In genomic region chr20:32582659-32583580, GRCh38 we compare ENCODE assay signal across 1 cellular context.
A peak's percentile ranks its signal among the peaks of the same experiment; 100 is the strongest.
TF ChIP-seq lines count a peak whose summit lies in the region.

No MANE protein-coding gene starts in this region.

TF ChIP-seq in HepG2, 621 proteins besides CTCF, POLR2A, EP300 and RAD21 (continued from another document and continues in another):
- no peak for TF ChIP-seq FOXA1 (IDR thresholded peaks at IDR 0.05)
- TF ChIP-seq FOXA1 (CRISPR knock-in tag; IDR thresholded peaks at IDR 0.05): no peak
- TF ChIP-seq, protein P1, sequence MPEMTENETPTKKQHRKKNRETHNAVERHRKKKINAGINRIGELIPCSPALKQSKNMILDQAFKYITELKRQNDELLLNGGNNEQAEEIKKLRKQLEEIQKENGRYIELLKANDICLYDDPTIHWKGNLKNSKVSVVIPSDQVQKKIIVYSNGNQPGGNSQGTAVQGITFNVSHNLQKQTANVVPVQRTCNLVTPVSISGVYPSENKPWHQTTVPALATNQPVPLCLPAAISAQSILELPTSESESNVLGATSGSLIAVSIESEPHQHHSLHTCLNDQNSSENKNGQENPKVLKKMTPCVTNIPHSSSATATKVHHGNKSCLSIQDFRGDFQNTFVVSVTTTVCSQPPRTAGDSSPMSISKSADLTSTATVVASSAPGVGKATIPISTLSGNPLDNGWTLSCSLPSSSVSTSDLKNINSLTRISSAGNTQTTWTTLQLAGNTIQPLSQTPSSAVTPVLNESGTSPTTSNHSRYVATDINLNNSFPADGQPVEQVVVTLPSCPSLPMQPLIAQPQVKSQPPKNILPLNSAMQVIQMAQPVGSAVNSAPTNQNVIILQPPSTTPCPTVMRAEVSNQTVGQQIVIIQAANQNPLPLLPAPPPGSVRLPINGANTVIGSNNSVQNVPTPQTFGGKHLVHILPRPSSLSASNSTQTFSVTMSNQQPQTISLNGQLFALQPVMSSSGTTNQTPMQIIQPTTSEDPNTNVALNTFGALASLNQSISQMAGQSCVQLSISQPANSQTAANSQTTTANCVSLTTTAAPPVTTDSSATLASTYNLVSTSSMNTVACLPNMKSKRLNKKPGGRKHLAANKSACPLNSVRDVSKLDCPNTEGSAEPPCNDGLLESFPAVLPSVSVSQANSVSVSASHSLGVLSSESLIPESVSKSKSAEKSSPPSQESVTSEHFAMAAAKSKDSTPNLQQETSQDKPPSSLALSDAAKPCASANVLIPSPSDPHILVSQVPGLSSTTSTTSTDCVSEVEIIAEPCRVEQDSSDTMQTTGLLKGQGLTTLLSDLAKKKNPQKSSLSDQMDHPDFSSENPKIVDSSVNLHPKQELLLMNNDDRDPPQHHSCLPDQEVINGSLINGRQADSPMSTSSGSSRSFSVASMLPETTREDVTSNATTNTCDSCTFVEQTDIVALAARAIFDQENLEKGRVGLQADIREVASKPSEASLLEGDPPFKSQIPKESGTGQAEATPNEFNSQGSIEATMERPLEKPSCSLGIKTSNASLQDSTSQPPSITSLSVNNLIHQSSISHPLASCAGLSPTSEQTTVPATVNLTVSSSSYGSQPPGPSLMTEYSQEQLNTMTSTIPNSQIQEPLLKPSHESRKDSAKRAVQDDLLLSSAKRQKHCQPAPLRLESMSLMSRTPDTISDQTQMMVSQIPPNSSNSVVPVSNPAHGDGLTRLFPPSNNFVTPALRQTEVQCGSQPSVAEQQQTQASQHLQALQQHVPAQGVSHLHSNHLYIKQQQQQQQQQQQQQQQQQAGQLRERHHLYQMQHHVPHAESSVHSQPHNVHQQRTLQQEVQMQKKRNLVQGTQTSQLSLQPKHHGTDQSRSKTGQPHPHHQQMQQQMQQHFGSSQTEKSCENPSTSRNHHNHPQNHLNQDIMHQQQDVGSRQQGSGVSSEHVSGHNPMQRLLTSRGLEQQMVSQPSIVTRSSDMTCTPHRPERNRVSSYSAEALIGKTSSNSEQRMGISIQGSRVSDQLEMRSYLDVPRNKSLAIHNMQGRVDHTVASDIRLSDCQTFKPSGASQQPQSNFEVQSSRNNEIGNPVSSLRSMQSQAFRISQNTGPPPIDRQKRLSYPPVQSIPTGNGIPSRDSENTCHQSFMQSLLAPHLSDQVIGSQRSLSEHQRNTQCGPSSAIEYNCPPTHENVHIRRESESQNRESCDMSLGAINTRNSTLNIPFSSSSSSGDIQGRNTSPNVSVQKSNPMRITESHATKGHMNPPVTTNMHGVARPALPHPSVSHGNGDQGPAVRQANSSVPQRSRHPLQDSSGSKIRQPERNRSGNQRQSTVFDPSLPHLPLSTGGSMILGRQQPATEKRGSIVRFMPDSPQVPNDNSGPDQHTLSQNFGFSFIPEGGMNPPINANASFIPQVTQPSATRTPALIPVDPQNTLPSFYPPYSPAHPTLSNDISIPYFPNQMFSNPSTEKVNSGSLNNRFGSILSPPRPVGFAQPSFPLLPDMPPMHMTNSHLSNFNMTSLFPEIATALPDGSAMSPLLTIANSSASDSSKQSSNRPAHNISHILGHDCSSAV (CRISPR knock-in tag; IDR thresholded peaks at IDR 0.05; ENCODE audit: borderline replicate concordance): no peak; the same call in 1 of the 2 replicates
- no peak for TF ChIP-seq FOSL1 (CRISPR knock-in tag; IDR thresholded peaks at IDR 0.05; ENCODE audit: borderline replicate concordance)
- no peak; the same call in 1 of the 2 replicates for TF ChIP-seq TSC22D2 (CRISPR knock-in tag; IDR thresholded peaks at IDR 0.05; ENCODE audit: borderline replicate concordance)
- TF ChIP-seq ZNF30 (CRISPR knock-in tag; IDR thresholded peaks at IDR 0.05): 0 out of 2 replicates have a peak, but pooled peaks have one; percentile 86
- TF ChIP-seq, protein P2, sequence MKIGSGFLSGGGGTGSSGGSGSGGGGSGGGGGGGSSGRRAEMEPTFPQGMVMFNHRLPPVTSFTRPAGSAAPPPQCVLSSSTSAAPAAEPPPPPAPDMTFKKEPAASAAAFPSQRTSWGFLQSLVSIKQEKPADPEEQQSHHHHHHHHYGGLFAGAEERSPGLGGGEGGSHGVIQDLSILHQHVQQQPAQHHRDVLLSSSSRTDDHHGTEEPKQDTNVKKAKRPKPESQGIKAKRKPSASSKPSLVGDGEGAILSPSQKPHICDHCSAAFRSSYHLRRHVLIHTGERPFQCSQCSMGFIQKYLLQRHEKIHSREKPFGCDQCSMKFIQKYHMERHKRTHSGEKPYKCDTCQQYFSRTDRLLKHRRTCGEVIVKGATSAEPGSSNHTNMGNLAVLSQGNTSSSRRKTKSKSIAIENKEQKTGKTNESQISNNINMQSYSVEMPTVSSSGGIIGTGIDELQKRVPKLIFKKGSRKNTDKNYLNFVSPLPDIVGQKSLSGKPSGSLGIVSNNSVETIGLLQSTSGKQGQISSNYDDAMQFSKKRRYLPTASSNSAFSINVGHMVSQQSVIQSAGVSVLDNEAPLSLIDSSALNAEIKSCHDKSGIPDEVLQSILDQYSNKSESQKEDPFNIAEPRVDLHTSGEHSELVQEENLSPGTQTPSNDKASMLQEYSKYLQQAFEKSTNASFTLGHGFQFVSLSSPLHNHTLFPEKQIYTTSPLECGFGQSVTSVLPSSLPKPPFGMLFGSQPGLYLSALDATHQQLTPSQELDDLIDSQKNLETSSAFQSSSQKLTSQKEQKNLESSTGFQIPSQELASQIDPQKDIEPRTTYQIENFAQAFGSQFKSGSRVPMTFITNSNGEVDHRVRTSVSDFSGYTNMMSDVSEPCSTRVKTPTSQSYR (CRISPR knock-in tag; IDR thresholded peaks at IDR 0.05; ENCODE audit: borderline replicate concordance): peak; percentile 86
- TF ChIP-seq ZUFSP (CRISPR knock-in tag; IDR thresholded peaks at IDR 0.05; ENCODE audit: borderline replicate concordance): no peak
- TF ChIP-seq YEATS2 (CRISPR knock-in tag; IDR thresholded peaks at IDR 0.05; ENCODE audit: borderline replicate concordance): no peak
- peak; percentile 74 for TF ChIP-seq YEATS4 (CRISPR knock-in tag; IDR thresholded peaks at IDR 0.05; ENCODE audit: borderline replicate concordance)
- TF ChIP-seq MLX (CRISPR knock-in tag; IDR thresholded peaks at IDR 0.05): no peak
- peak; percentile 16; the same call in 1 of the 2 replicates for TF ChIP-seq POLR2AphosphoS5 (IDR thresholded peaks at IDR 0.05; ENCODE audit: low read depth, low read length)
- TF ChIP-seq, protein P3, sequence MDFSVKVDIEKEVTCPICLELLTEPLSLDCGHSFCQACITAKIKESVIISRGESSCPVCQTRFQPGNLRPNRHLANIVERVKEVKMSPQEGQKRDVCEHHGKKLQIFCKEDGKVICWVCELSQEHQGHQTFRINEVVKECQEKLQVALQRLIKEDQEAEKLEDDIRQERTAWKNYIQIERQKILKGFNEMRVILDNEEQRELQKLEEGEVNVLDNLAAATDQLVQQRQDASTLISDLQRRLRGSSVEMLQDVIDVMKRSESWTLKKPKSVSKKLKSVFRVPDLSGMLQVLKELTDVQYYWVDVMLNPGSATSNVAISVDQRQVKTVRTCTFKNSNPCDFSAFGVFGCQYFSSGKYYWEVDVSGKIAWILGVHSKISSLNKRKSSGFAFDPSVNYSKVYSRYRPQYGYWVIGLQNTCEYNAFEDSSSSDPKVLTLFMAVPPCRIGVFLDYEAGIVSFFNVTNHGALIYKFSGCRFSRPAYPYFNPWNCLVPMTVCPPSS (IDR thresholded peaks at IDR 0.05): no peak
- peak; percentile 27; the same call in 1 of the 2 replicates for TF ChIP-seq ZNF446 (CRISPR knock-in tag; IDR thresholded peaks at IDR 0.05)
- TF ChIP-seq ZC3H13 (CRISPR knock-in tag; IDR thresholded peaks at IDR 0.05): peak; percentile 64; the same call in 1 of the 2 replicates
- TF ChIP-seq ZNF235 (CRISPR knock-in tag; IDR thresholded peaks at IDR 0.05; ENCODE audit: borderline replicate concordance): no peak
- TF ChIP-seq ZBTB7A (CRISPR knock-in tag; IDR thresholded peaks at IDR 0.05): 0 out of 2 replicates have a peak, but pooled peaks have one; percentile 45
- no peak for TF ChIP-seq ZNF660 (CRISPR knock-in tag; IDR thresholded peaks at IDR 0.05; ENCODE audit: borderline replicate concordance, low read depth)
- no peak for TF ChIP-seq KDM4B (CRISPR knock-in tag; IDR thresholded peaks at IDR 0.05)
- TF ChIP-seq SIN3A (IDR thresholded peaks at IDR 0.05; ENCODE audit: borderline replicate concordance, low read depth, low read length): peak; percentile 14; the same call in 1 of the 2 replicates
- no peak for TF ChIP-seq ZNF207 (IDR thresholded peaks at IDR 0.05; ENCODE audit: borderline replicate concordance)
- TF ChIP-seq, protein P4, sequence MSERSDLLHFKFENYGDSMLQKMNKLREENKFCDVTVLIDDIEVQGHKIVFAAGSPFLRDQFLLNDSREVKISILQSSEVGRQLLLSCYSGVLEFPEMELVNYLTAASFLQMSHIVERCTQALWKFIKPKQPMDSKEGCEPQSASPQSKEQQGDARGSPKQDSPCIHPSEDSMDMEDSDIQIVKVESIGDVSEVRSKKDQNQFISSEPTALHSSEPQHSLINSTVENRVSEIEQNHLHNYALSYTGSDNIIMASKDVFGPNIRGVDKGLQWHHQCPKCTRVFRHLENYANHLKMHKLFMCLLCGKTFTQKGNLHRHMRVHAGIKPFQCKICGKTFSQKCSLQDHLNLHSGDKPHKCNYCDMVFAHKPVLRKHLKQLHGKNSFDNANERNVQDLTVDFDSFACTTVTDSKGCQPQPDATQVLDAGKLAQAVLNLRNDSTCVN (CRISPR knock-in tag; IDR thresholded peaks at IDR 0.05; ENCODE audit: borderline replicate concordance): no peak
- TF ChIP-seq HMGA1 (CRISPR knock-in tag; conservative IDR thresholded peaks at IDR 0.05): no peak
- TF ChIP-seq LBX2 (CRISPR knock-in tag; IDR thresholded peaks at IDR 0.05; ENCODE audit: borderline replicate concordance): no peak
- TF ChIP-seq, protein P5, sequence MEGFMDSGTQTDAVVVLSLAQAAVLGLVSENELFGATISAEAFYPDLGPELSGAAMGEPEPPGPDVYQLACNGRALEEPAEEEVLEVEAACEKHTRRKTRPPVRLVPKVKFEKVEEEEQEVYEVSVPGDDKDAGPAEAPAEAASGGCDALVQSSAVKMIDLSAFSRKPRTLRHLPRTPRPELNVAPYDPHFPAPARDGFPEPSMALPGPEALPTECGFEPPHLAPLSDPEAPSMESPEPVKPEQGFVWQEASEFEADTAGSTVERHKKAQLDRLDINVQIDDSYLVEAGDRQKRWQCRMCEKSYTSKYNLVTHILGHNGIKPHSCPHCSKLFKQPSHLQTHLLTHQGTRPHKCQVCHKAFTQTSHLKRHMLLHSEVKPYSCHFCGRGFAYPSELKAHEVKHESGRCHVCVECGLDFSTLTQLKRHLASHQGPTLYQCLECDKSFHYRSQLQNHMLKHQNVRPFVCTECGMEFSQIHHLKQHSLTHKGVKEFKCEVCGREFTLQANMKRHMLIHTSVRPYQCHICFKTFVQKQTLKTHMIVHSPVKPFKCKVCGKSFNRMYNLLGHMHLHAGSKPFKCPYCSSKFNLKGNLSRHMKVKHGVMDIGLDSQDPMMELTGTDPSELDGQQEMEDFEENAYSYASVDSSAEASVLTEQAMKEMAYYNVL (CRISPR knock-in tag; IDR thresholded peaks at IDR 0.05; ENCODE audit: borderline replicate concordance): peak; percentile 46; the same call in 1 of the 2 replicates
- no peak for TF ChIP-seq ZNF747 (CRISPR knock-in tag; IDR thresholded peaks at IDR 0.05; ENCODE audit: borderline replicate concordance)
- no peak for TF ChIP-seq ZNF879 (CRISPR knock-in tag; IDR thresholded peaks at IDR 0.05)
- TF ChIP-seq, protein P6, sequence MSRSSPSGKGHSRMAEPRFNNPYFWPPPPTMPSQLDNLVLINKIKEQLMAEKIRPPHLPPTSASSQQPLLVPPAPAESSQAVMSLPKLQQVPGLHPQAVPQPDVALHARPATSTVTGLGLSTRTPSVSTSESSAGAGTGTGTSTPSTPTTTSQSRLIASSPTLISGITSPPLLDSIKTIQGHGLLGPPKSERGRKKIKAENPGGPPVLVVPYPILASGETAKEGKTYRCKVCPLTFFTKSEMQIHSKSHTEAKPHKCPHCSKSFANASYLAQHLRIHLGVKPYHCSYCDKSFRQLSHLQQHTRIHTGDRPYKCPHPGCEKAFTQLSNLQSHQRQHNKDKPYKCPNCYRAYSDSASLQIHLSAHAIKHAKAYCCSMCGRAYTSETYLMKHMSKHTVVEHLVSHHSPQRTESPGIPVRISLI (CRISPR knock-in tag; IDR thresholded peaks at IDR 0.05; ENCODE audit: borderline replicate concordance): no peak
- no peak; the same call in 1 of the 2 replicates for TF ChIP-seq ZNF777 (CRISPR knock-in tag; IDR thresholded peaks at IDR 0.05)
- TF ChIP-seq ZNF652 (CRISPR knock-in tag; IDR thresholded peaks at IDR 0.05; ENCODE audit: borderline replicate concordance, low read depth): no peak
- TF ChIP-seq RXRB (CRISPR knock-in tag; IDR thresholded peaks at IDR 0.05; ENCODE audit: borderline replicate concordance): no peak
- TF ChIP-seq ASH2L (IDR thresholded peaks at IDR 0.05; ENCODE audit: insufficient read length, low read depth, low read length): no peak
- TF ChIP-seq ZBTB49 (CRISPR knock-in tag; IDR thresholded peaks at IDR 0.05; ENCODE audit: borderline replicate concordance): no peak
